In the genomic region with DNA sequence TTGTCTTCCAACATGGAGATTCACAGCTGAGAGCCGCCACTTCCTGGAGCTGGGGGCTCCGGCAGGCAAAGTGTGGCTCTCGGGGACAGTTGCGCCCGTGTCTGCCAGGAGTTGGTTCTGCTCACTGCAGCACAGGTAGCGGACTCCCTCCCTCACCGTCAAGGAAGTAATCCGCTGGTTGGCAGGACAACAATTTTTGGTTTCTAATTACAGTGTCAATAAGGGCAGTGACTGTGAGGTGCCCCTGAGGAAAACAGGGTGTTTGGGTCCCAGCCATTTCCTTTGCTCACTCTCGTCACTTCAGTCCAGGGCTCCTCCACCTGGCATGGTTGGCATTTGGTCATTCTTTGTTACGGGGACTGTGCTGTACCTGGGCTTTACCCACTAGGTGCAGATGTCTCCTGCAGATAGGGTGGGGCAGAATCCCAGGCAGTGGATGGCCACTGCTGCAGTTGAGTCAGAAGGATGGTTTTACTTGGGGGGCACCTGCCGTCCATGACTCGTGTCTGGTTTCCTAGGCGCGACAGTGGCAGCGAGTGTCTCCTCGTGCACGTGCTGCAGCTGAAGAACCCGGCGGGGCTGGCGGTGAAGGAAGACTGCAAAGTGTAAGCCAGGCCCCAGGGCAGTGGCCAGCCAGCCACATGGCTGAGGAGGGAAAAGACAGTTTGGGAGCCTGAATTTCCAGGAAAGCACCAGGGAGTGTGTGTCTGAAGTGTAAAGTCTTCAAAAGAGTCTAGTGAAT, we compare ENCODE assay signal across 21 cellular contexts. TPM values are rescaled to one million over a fixed set of nuclear protein-coding genes. Genes with fewer than 3 reads are reported as not detected.
DNase-seq lines count a peak whose midpoint lies in the region; TF ChIP-seq lines count a peak whose summit lies in the region.
"Had no signal": no experiment of that assay in that cellular context is flagged by ENCODE, and none has a peak within 500 bp of the region (broad histone marks: within the 10 kb centered on the region; RNA-seq: fewer than 3 reads in every experiment).

No MANE protein-coding gene starts in this region.

- peak overlapping the region; percentile 25 for H3K4me3 Mint-ChIP-seq in endothelial cell (ENCODE audit: unreplicated experiment)
- H3K4me3 Mint-ChIP-seq: CD8-positive, alpha-beta T cell; IgD-negative memory B cell had no signal

- H3K27me3 Mint-ChIP-seq in endothelial cell (ENCODE audit: unreplicated experiment), result no peaks in the 10 kb centered on the region

- no peak for TF ChIP-seq EP300 in tibial nerve (IDR thresholded peaks at IDR 0.05)

- H3K27me3 ChIP-seq in prostate gland (replicated peaks; ENCODE audit: insufficient read depth), result no peaks in the 10 kb centered on the region
- H3K27me3 ChIP-seq in tibial nerve, result no peaks in the 10 kb centered on the region

- intact Hi-C loops in prostate gland (cut with DNase I), result no loop called here

- H3K4me1 ChIP-seq in prostate gland (replicated peaks) (no peaks in the 10 kb centered on the region), tibial nerve (no peaks in the 10 kb centered on the region)
- H3K4me1 ChIP-seq: A549 had no signal

- WGBS in prostate gland, result 87% methylated on average over 20 of the region's 20 CpGs
- 92 to 93% methylated on average over 15 to 20 of the region's 20 CpGs for WGBS in tibial nerve, 2 donors

- H3K27ac ChIP-seq in prostate gland (no peak overlapping the region), tibial nerve (no peak overlapping the region)
- H3K27ac ChIP-seq: 22Rv1, A549, GM23248 had no signal

- no peaks in the 10 kb centered on the region for H3K4me1 Mint-ChIP-seq in endothelial cell (ENCODE audit: unreplicated experiment)

- TF ChIP-seq CTCF in endothelial cell (IDR thresholded peaks at IDR 0.05; ENCODE audit: unreplicated experiment) (no peak), prostate gland (IDR thresholded peaks at IDR 0.05) (no peak), tibial nerve (IDR thresholded peaks at IDR 0.05) (no peak)

- TF ChIP-seq POLR2A in prostate gland (IDR thresholded peaks at IDR 0.05) (no peak), tibial nerve (IDR thresholded peaks at IDR 0.05) (no peak)

- no peak overlapping the region for H3K4me3 ChIP-seq in prostate gland
- no peak overlapping the region for H3K4me3 ChIP-seq in tibial nerve
- H3K4me3 ChIP-seq: A549, GM12878, GM23248 had no signal

- no peaks in the 10 kb centered on the region for H3K9me3 ChIP-seq in prostate gland
- H3K9me3 ChIP-seq in tibial nerve, result no peaks in the 10 kb centered on the region

- peaks cover 46% of the 10 kb centered on the region for H3K36me3 Mint-ChIP-seq in endothelial cell (ENCODE audit: low read depth, unreplicated experiment)

- no peak overlapping the region for H3K27ac Mint-ChIP-seq in endothelial cell (ENCODE audit: unreplicated experiment)
- H3K27ac Mint-ChIP-seq: CD8-positive, alpha-beta T cell; IgD-negative memory B cell had no signal

- DNase-seq in DMS53 (lab: John Stamatoyannopoulos, UW) (peak; percentile 15), DMS53 treated with DMSO at 0.1 percent for 48 hours (lab: John Stamatoyannopoulos, UW; ENCODE audit: unreplicated experiment) (no peak), COLO668 (lab: John Stamatoyannopoulos, UW; ENCODE audit: unreplicated experiment) (peak; percentile 5), endothelial cell (ENCODE audit: low spot score) (no peak), prostate gland (ENCODE audit: low spot score) (peak; percentile 16), SW 1271 (lab: John Stamatoyannopoulos, UW) (no peak), DMS 273 (lab: John Stamatoyannopoulos, UW; ENCODE audit: unreplicated experiment) (no peak), tibial nerve (ENCODE audit: low spot score in 2 of 2) (no peak)
- DNase-seq: AML-193; CD8-positive, alpha-beta T cell; COR-L47; DMS153; DND-41; EL; GM23248; HCEC 1CT; KBM-7 had no signal

- no peaks in the 10 kb centered on the region for H3K9me3 Mint-ChIP-seq in endothelial cell (ENCODE audit: unreplicated experiment)
- H3K9me3 Mint-ChIP-seq: CD8-positive, alpha-beta T cell; IgD-negative memory B cell had no signal

- H3K36me3 ChIP-seq in prostate gland (no peaks in the 10 kb centered on the region), tibial nerve (peaks cover 0 to 35% (median 0%) of the 10 kb centered on the region in 3 donors)

RNA-seq across cellular contexts. Expression of gene CLCN4, which starts 32.1 kb away (rescaled TPM):
- 23.1 TPM for total RNA-seq in endothelial cell (ENCODE audit: unreplicated experiment)
- 10 to 100 TPM in 1 of 2 donors, under 1 TPM in 1; 0.50 to 15.3 TPM for total RNA-seq in prostate gland
- 1 to 10 TPM; 3.9 to 6.7 (median 5.3) TPM for total RNA-seq in tibial nerve

Comparison
In these comparisons a context has a peak if more than half of its experiments do, and no peak if none do; other contexts are left out.
1. DNase-seq: peak in DMS53 (single experiment), COLO668 (single experiment) and prostate gland (single experiment); none in DMS53 treated with DMSO at 0.1 percent for 48 hours (single experiment), endothelial cell (single experiment), SW 1271 (0 of 2), DMS 273 (single experiment) and tibial nerve (0 of 2).